9 cellular contexts compared by ENCODE assay signal in genomic region chrX:109840585-109840984, GRCh38.
A peak's percentile ranks its signal among the peaks of the same experiment; 100 is the strongest.
DNase-seq lines count a peak whose midpoint lies in the region; ATAC-seq and TF ChIP-seq lines count a peak whose summit lies in the region.
"Had no signal": no experiment of that assay in that cellular context is flagged by ENCODE, and none has a peak within 500 bp of the region (broad histone marks: within the 10 kb centered on the region; RNA-seq: fewer than 3 reads in every experiment).

No MANE protein-coding gene starts in this region.

- no peaks in the 10 kb centered on the region for H3F3A ChIP-seq in PC-3 (ENCODE audit: low read length, unreplicated experiment)

- POLR2A ChIA-PET in PC-3 (lab: Charles Lee; ENCODE audit: unreplicated experiment) = interaction anchor here (0.6 kb wide), 2 partner anchors 127 to 1263 kb away, joined by 5 to 14 read pairs; no protein-coding TSS in a partner anchor

- ATAC-seq in PC-3 = peak; percentile 88
- ATAC-seq in GM18858 (IDR thresholded peaks at IDR 0.05; ENCODE audit: unreplicated experiment) = no peak
- ATAC-seq in HG03521 (IDR thresholded peaks at IDR 0.05; ENCODE audit: unreplicated experiment) = no peak
- ATAC-seq in HG03095 (IDR thresholded peaks at IDR 0.05; ENCODE audit: unreplicated experiment) = no peak

- no peaks in the 10 kb centered on the region for H3K79me2 ChIP-seq in PC-3 (ENCODE audit: low read length)

- H3K4me1 ChIP-seq in PC-3 (ENCODE audit: insufficient read depth, low read length) (peaks cover 18% of the 10 kb centered on the region), esophagus squamous epithelium (peaks cover 0 to 16% (median 12%) of the 10 kb centered on the region in 3 donors)

- peak overlapping the region; percentile 72 for H3K4me2 ChIP-seq in PC-3 (ENCODE audit: low read length)

- no peak overlapping the region; the same call in 1 of the 2 replicates for H3K9ac ChIP-seq in PC-3 (ENCODE audit: low read length)

- intact Hi-C loops in PC-3 (cut with micrococcal nuclease) (no loop called here), esophagus squamous epithelium (cut with DNase I) (no loop called here)

- BruUV-seq in PC-3 (replicated peaks; lab: Mats Ljungman, UMichigan) = no TSS peak

- H3K27ac ChIP-seq in PC-3 (ENCODE audit: low read length) = peak overlapping the region; percentile 49
- peak overlapping the region; percentile 25 to 76 (median 65) for H3K27ac ChIP-seq in esophagus squamous epithelium

- TF ChIP-seq POLR2A in esophagus squamous epithelium (IDR thresholded peaks at IDR 0.05) = no peak

- TF ChIP-seq CTCF in PC-3 (conservative IDR thresholded peaks at IDR 0.05; ENCODE audit: low read depth, low read length) = no peak
- TF ChIP-seq CTCF in esophagus squamous epithelium (IDR thresholded peaks at IDR 0.05) = no peak

- no peaks in the 10 kb centered on the region for H4K20me1 ChIP-seq in PC-3 (ENCODE audit: low read length)

- DNase-seq in GM03348 (ENCODE audit: low spot score) (peak; percentile 68), PC-3 (peak; percentile 81), esophagus squamous epithelium (lab: John Stamatoyannopoulos, UW) (no peak), renal cortical epithelial cell (ENCODE audit: low read depth) (peak; percentile 97), NCI-H2029 (lab: John Stamatoyannopoulos, UW) (no peak)

- CTCF ChIA-PET in PC-3 (lab: Charles Lee) = interaction anchor here (0.6 kb wide), 1 partner anchor 130 kb away, joined by 4 read pairs; no protein-coding TSS in a partner anchor

- H3K4me3 ChIP-seq in PC-3 (ENCODE audit: low read length) (no peak overlapping the region), esophagus squamous epithelium (no peak overlapping the region)
- H3K4me3 ChIP-seq: dorsolateral prefrontal cortex had no signal

- H3K9me2 ChIP-seq in PC-3 (replicated peaks; ENCODE audit: low read length) = no peaks in the 10 kb centered on the region

- peak overlapping the region; percentile 67 for H2AFZ ChIP-seq in PC-3 (ENCODE audit: low read length)

- H3K36me3 ChIP-seq in PC-3 (ENCODE audit: low read depth, low read length) = no peaks in the 10 kb centered on the region
- H3K36me3 ChIP-seq in esophagus squamous epithelium = no peaks in the 10 kb centered on the region

- 13 to 42% methylated on average over 3 of the region's 3 CpGs for WGBS in esophagus squamous epithelium, 2 donors

- H3K27me3 ChIP-seq in PC-3 (ENCODE audit: low read length) (no peaks in the 10 kb centered on the region), esophagus squamous epithelium (no peaks in the 10 kb centered on the region)

- H3K9me3 ChIP-seq in PC-3 (ENCODE audit: low read length) (no peaks in the 10 kb centered on the region), esophagus squamous epithelium (no peaks in the 10 kb centered on the region)

Comparison
In these comparisons a context has a peak if more than half of its experiments do, and no peak if none do; other contexts are left out.
1. DNase-seq: peak in GM03348 (single experiment), PC-3 (single experiment) and renal cortical epithelial cell (single experiment); none in esophagus squamous epithelium (single experiment) and NCI-H2029 (single experiment).